Comparison of ENCODE assay signal across 8 cellular contexts in the genomic region with DNA sequence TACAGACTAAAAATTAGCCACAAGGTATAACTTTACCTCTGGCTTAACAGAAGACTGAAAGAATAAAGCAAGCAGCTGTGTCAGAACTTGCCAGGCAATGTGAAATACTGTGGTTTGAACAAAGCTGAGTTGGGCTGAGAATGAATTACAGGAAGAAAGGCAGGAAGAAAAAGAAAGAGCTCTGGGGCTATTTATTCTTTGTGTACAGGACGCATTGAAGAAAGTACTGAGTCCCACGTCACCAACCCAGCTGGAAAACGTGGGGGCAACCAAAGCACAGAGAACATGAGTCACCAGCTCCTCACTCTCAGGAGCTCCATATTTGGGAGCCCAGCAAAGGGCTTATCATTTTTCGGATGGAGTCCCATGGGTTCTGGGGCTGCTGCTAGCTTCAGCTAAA.
DNase-seq lines count a peak whose midpoint lies in the region; ATAC-seq and TF ChIP-seq lines count a peak whose summit lies in the region.

No MANE protein-coding gene starts in this region.

- H2BK15ac ChIP-seq in neuronal stem cell (ENCODE audit: low read length) = no peak overlapping the region

- H2AK5ac ChIP-seq in neuronal stem cell (ENCODE audit: low read depth, low read length) = no peak overlapping the region

- H3K4me3 Mint-ChIP-seq in activated B cell treated with CpG ODN at 0.5 μM for 24 hours = peak overlapping the region; percentile 32

- POLR2A ChIA-PET in activated B cell treated with CpG ODN at 0.5 μM for 24 hours (lab: Charles Lee) = interaction anchor here (0.9 to 2.2 kb wide), 6 partner anchors 10 to 140 kb away, joined by 3 to 6 read pairs (median 4); no protein-coding TSS in a partner anchor

- no peak overlapping the region for H2BK12ac ChIP-seq in neuronal stem cell (ENCODE audit: low read length)

- H3K14ac ChIP-seq in neuronal stem cell (ENCODE audit: low read length) = no peak overlapping the region

- no peak overlapping the region for H4K8ac ChIP-seq in neuronal stem cell (ENCODE audit: low read depth, low read length)

- TF ChIP-seq POLR2A in thyroid gland (IDR thresholded peaks at IDR 0.05) = no peak

- peaks cover 86% of the 10 kb centered on the region for H3K4me1 Mint-ChIP-seq in activated B cell treated with CpG ODN at 0.5 μM for 24 hours

- H3K18ac ChIP-seq in neuronal stem cell (ENCODE audit: low read length) = no peak overlapping the region

- TF ChIP-seq CTCF in activated B cell treated with CpG ODN at 0.5 μM for 24 hours (IDR thresholded peaks at IDR 0.05) (no peak), cardiac fibroblast (IDR thresholded peaks at IDR 0.05; ENCODE audit: low read depth, low read length) (no peak), thyroid gland (IDR thresholded peaks at IDR 0.05) (no peak)

- H3K9me3 Mint-ChIP-seq in activated B cell treated with CpG ODN at 0.5 μM for 24 hours = no peaks in the 10 kb centered on the region

- DNase-seq in activated B cell treated with CpG ODN at 0.5 μM for 24 hours (no peak), cardiac fibroblast (ENCODE audit: low read depth in 2 of 2) (peak; percentile 84 to 98), neuronal stem cell (ENCODE audit: low spot score) (no peak), thyroid gland (no peak), SKM-1 treated with dmso at 0.1 percent for 144 hours (lab: John Stamatoyannopoulos, UW; ENCODE audit: unreplicated experiment) (no peak), HuH-7 (ENCODE audit: low spot score) (no peak), germinal center (ENCODE audit: low spot score) (no peak)

- no peak overlapping the region for H3K4me3 ChIP-seq in cardiac fibroblast (replicated peaks in 1 of 2; ENCODE audit: low read depth in 2 of 2, low read length in 2 of 2)
- H3K4me3 ChIP-seq in neuronal stem cell (ENCODE audit: low read length in 2 of 2) = no peak overlapping the region
- H3K4me3 ChIP-seq in thyroid gland (replicated peaks in 1 of 3) = no peak overlapping the region

- no peak overlapping the region for H3K27ac ChIP-seq in neuronal stem cell (replicated peaks; ENCODE audit: low read length)
- peak overlapping the region in 2 of 3 donors; percentile 51 to 74 for H3K27ac ChIP-seq in thyroid gland

- H3K4me2 ChIP-seq in neuronal stem cell (ENCODE audit: insufficient read depth, low read length, poor library complexity, severe bottlenecking) = no peak overlapping the region

- no peaks in the 10 kb centered on the region for H3K36me3 ChIP-seq in neuronal stem cell (replicated peaks in 1 of 2; ENCODE audit: control insufficient read depth in 2 of 2, insufficient read depth in 2 of 2, low read length in 2 of 2)
- no peaks in the 10 kb centered on the region for H3K36me3 ChIP-seq in thyroid gland

- H3K9me3 ChIP-seq in neuronal stem cell (replicated peaks in 1 of 2; ENCODE audit: control insufficient read depth in 2 of 2, insufficient read depth in 1 of 2, low read depth in 1 of 2, low read length in 2 of 2) = peaks cover 0 to 3% of the 10 kb centered on the region in 2 donors
- H3K9me3 ChIP-seq in thyroid gland = no peaks in the 10 kb centered on the region

- no CpG with 5 or more reads among the region's 4 CpGs for WGBS in neuronal stem cell (ENCODE audit: extremely low coverage in 2 of 2, insufficient read length in 2 of 2, insufficient replicate concordance in 1 of 2), 2 donors
- WGBS in thyroid gland, 2 donors = 57 to 63% methylated on average over 4 of the region's 4 CpGs

- no peaks in the 10 kb centered on the region for H3K27me3 Mint-ChIP-seq in activated B cell treated with CpG ODN at 0.5 μM for 24 hours

- no peak overlapping the region for H2BK5ac ChIP-seq in neuronal stem cell (ENCODE audit: low read length)

- H2AFZ ChIP-seq in neuronal stem cell (ENCODE audit: low read length) = peak overlapping the region; percentile 78

- no peak overlapping the region for H2BK120ac ChIP-seq in neuronal stem cell (ENCODE audit: low read depth, low read length)

- H3K36me3 Mint-ChIP-seq in activated B cell treated with CpG ODN at 0.5 μM for 24 hours (ENCODE audit: low read depth) = peaks cover 73% of the 10 kb centered on the region

- CTCF ChIA-PET in activated B cell treated with CpG ODN at 0.5 μM for 24 hours (lab: Charles Lee) = interaction anchor here (1.2 kb wide), 1 partner anchor 140 kb away, joined by 3 read pairs; no protein-coding TSS in a partner anchor

- H3K4me1 ChIP-seq in neuronal stem cell (ENCODE audit: control insufficient read depth in 2 of 2, insufficient read depth in 1 of 2, low read depth in 1 of 2, low read length in 2 of 2) (peaks cover 4 to 7% of the 10 kb centered on the region in 2 donors), thyroid gland (peaks cover 4 to 29% of the 10 kb centered on the region in 2 donors)

- H3K4ac ChIP-seq in neuronal stem cell (ENCODE audit: low read length) = no peak overlapping the region

- H3K27me3 ChIP-seq in neuronal stem cell (ENCODE audit: control insufficient read depth in 3 of 3, insufficient read depth in 3 of 3, low read depth in 1 of 3, low read length in 3 of 3) (no peaks in the 10 kb centered on the region), thyroid gland (no peaks in the 10 kb centered on the region)

- H3K23ac ChIP-seq in neuronal stem cell (ENCODE audit: low read depth, low read length, poor library complexity) = no peak overlapping the region

- H4K91ac ChIP-seq in neuronal stem cell (ENCODE audit: low read depth, low read length, poor library complexity) = no peak overlapping the region

- H3K79me1 ChIP-seq in neuronal stem cell (ENCODE audit: low read depth, low read length) = no peaks in the 10 kb centered on the region

- intact Hi-C loops in activated B cell treated with CpG ODN at 0.5 μM for 24 hours (cut with micrococcal nuclease) = loop anchor here (1.0 kb wide), 1 partner anchor 20 kb away; no protein-coding TSS in a partner anchor
- intact Hi-C loops in thyroid gland (cut with DNase I) = no loop called here

- no peak overlapping the region for H3K9ac ChIP-seq in neuronal stem cell (ENCODE audit: low read depth, low read length, poor library complexity)

- H3K27ac Mint-ChIP-seq in activated B cell treated with CpG ODN at 0.5 μM for 24 hours = peak overlapping the region; percentile 86

- ATAC-seq in GM21390 (IDR thresholded peaks at IDR 0.05; ENCODE audit: unreplicated experiment) (peak; percentile 73), activated B cell treated with CpG ODN at 0.5 μM for 24 hours (ENCODE audit: low read depth) (peak; percentile 66)

Comparison
In these comparisons a context has a peak if more than half of its experiments do, and no peak if none do; other contexts are left out.
1. DNase-seq: peak in cardiac fibroblast (2 of 2); none in activated B cell treated with CpG ODN at 0.5 μM for 24 hours (single experiment), neuronal stem cell (single experiment), thyroid gland (0 of 2), SKM-1 treated with dmso at 0.1 percent for 144 hours (single experiment), HuH-7 (single experiment) and germinal center (single experiment).